ENCODE assay signal across 19 cellular contexts in the genomic region with DNA sequence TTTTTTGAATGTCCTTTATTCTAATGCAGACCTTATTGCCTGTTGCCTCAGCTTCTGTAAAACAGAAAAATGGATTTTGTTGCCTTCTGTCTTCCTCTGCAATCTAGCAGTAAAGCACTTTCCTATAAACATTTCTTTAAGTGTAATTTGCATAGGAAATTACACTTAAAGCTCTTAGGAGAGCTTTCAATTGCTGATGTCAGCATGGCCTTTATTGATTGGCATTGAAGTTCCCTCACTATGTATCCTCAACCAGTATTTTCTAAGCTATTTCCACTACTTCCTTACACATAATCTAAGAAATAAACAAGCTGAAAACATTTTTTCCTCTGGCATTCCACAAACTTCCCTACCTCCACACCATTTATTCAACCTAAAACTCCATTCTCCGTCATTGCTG.
"Had no signal": no experiment of that assay in that cellular context is flagged by ENCODE, and none has a peak within 500 bp of the region (broad histone marks: within the 10 kb centered on the region; RNA-seq: fewer than 3 reads in every experiment).

No MANE protein-coding gene starts in this region.

- H3K4me3 ChIP-seq: ascending aorta, gastroesophageal sphincter, heart left ventricle, left lung, neural progenitor cell, psoas muscle, skin epidermis, tibial nerve had no signal

- DNase-seq: activated CD4-positive, alpha-beta T cell treated with anti-CD3 and anti-CD28 coated beads, Interleukin-2, amount 10 ng/mL, durations not matched to agents 7 days and 5 days; activated CD8-positive, alpha-beta T cell treated with anti-CD3 and anti-CD28 coated beads, Interleukin-2, amount 10 ng/mL, durations not matched to agents 7 days and 5 days; activated T-cell treated with anti-CD3 and anti-CD28 coated beads, Interleukin-2, amount 50 U/mL, for 4 hours; cortex of kidney; effector CD4-positive, alpha-beta T cell; heart left ventricle; left lung; naive B cell; psoas muscle; right cardiac atrium; stimulated activated CD4-positive, alpha-beta T cell treated with anti-CD3 and anti-CD28 coated beads, Interleukin-15, amount 100 ng/mL, for 24 hours; stimulated activated CD4-positive, alpha-beta T cell treated with anti-CD3 and anti-CD28 coated beads, Interleukin-2, amount 100 ng/mL, for 48 hours; T1000 had no signal

- H3K4me1 ChIP-seq: ascending aorta, gastroesophageal sphincter, left lung, neural progenitor cell, psoas muscle had no signal

- H3K9me3 ChIP-seq: ascending aorta, gastroesophageal sphincter, heart left ventricle, left lung, psoas muscle, tibial nerve had no signal

- H3K27ac ChIP-seq: ascending aorta, gastroesophageal sphincter, heart left ventricle, left lung, neural progenitor cell, psoas muscle, skin epidermis, tibial nerve had no signal

- H3K36me3 ChIP-seq: ascending aorta, gastroesophageal sphincter, heart left ventricle, left lung, neural progenitor cell, tibial nerve had no signal

- H3K27me3 ChIP-seq: ascending aorta, gastroesophageal sphincter, heart left ventricle, left lung, neural progenitor cell, tibial nerve had no signal

- ATAC-seq: activated CD4-positive, CD25-positive, alpha-beta regulatory T cell treated with anti-CD3 and anti-CD28 coated beads, Interleukin-2, amount 50 U/mL, for 24 hours; activated CD8-positive, alpha-beta T cell treated with anti-CD3 and anti-CD28 coated beads, Interleukin-2, amount 10 ng/mL, durations not matched to agents 7 days and 5 days; activated T-cell treated with anti-CD3 and anti-CD28 coated beads, Interleukin-2, amount 50 U/mL, for 4 hours; gastroesophageal sphincter; heart left ventricle; psoas muscle; right cardiac atrium had no signal
